In genomic region chr12:24852420-24852819, GRCh38 we compare ENCODE assay signal across 10 cellular contexts.
A peak's percentile ranks its signal among the peaks of the same experiment; 100 is the strongest.
DNase-seq lines count a peak whose midpoint lies in the region; ATAC-seq and TF ChIP-seq lines count a peak whose summit lies in the region.
"Had no signal": no experiment of that assay in that cellular context is flagged by ENCODE, and none has a peak within 500 bp of the region (broad histone marks: within the 10 kb centered on the region; RNA-seq: fewer than 3 reads in every experiment).

No MANE protein-coding gene starts in this region.

- H3K9me3 Mint-ChIP-seq in naive thymus-derived CD8-positive, alpha-beta T cell = no peaks in the 10 kb centered on the region
- H3K9me3 Mint-ChIP-seq: central memory CD8-positive, alpha-beta T cell had no signal

- peak; percentile 69 for TF ChIP-seq CTCF in C4-2B (conservative IDR thresholded peaks at IDR 0.05)
- peak in 5 of 6 experiments; percentile 6 to 48 (median 24) for TF ChIP-seq CTCF in adrenal gland (IDR thresholded peaks at IDR 0.05)
- TF ChIP-seq CTCF in lower lobe of right lung (IDR thresholded peaks at IDR 0.05) = peak; percentile 35

- no peak overlapping the region for H3K27ac ChIP-seq in C4-2B
- H3K27ac ChIP-seq in GM23248 = no peak overlapping the region
- H3K27ac ChIP-seq in adrenal gland = no peak overlapping the region
- H3K27ac ChIP-seq in lower lobe of right lung = no peak overlapping the region

- H3K4me2 ChIP-seq in GM23248 (ENCODE audit: unreplicated experiment) = no peak overlapping the region

- no peaks in the 10 kb centered on the region for H3K36me3 Mint-ChIP-seq in naive thymus-derived CD8-positive, alpha-beta T cell

- H3K27me3 ChIP-seq in GM23248 (replicated peaks; ENCODE audit: insufficient read depth) (no peaks in the 10 kb centered on the region), adrenal gland (no peaks in the 10 kb centered on the region), lower lobe of right lung (ENCODE audit: low read depth) (no peaks in the 10 kb centered on the region)

- no peak overlapping the region for H3K27ac Mint-ChIP-seq in naive thymus-derived CD8-positive, alpha-beta T cell

- DNase-seq in GM23248 (peak; percentile 20), adrenal gland (no peak), lower lobe of right lung (no peak), cerebellar cortex (ENCODE audit: low spot score) (no peak), NCI-H226 (no peak)
- DNase-seq in naive thymus-derived CD8-positive, alpha-beta T cell = no peak
- DNase-seq: NCI-H1105 treated with DMSO at 0.1 percent for 48 hours had no signal

- H3K9me3 ChIP-seq in GM23248 (ENCODE audit: low read depth) (no peaks in the 10 kb centered on the region), adrenal gland (replicated peaks in 1 of 3) (no peaks in the 10 kb centered on the region), lower lobe of right lung (no peaks in the 10 kb centered on the region)

- no peaks in the 10 kb centered on the region for H3K9me2 ChIP-seq in GM23248 (ENCODE audit: insufficient read depth)

- intact Hi-C loops in adrenal gland (cut with DNase I) (no loop called here), lower lobe of right lung (cut with DNase I) (no loop called here)

- H3F3A ChIP-seq in GM23248 (ENCODE audit: insufficient read depth) = peaks cover 18% of the 10 kb centered on the region

- H3K27me3 Mint-ChIP-seq in naive thymus-derived CD8-positive, alpha-beta T cell = peaks cover 0 to 2% (median 0%) of the 10 kb centered on the region in 5 donors

- H3K4me3 Mint-ChIP-seq in naive thymus-derived CD8-positive, alpha-beta T cell = no peak overlapping the region
- H3K4me3 Mint-ChIP-seq: central memory CD8-positive, alpha-beta T cell had no signal

- 81 to 87% methylated on average over 1 of the region's 1 CpG for WGBS in GM23248 (ENCODE audit: low coverage in 1 of 2, low lambda C conversion rate in 2 of 2, missing lambda C conversion rate in 2 of 2), 2 experiments
- WGBS in adrenal gland, 4 donors = 30 to 40% (median 35%) methylated on average over 1 of the region's 1 CpG

- H3K79me2 ChIP-seq in GM23248 (ENCODE audit: insufficient read depth) = peaks cover 18% of the 10 kb centered on the region

- H2AFZ ChIP-seq in GM23248 = no peak overlapping the region

- ATAC-seq in lower lobe of right lung (no peak), GM18868 (IDR thresholded peaks at IDR 0.05; ENCODE audit: unreplicated experiment) (no peak)
- ATAC-seq in naive thymus-derived CD8-positive, alpha-beta T cell = no peak

- H3K4me1 Mint-ChIP-seq in naive thymus-derived CD8-positive, alpha-beta T cell = peaks cover 0 to 2% (median 0%) of the 10 kb centered on the region in 4 donors
- H3K4me1 Mint-ChIP-seq: central memory CD8-positive, alpha-beta T cell had no signal

- TF ChIP-seq POLR2A in adrenal gland (IDR thresholded peaks at IDR 0.05) = no peak

- H3K36me3 ChIP-seq in GM23248 (ENCODE audit: low read depth) = no peaks in the 10 kb centered on the region
- H3K36me3 ChIP-seq in adrenal gland (replicated peaks in 1 of 2) = no peaks in the 10 kb centered on the region
- H3K36me3 ChIP-seq in lower lobe of right lung = peaks cover 5% of the 10 kb centered on the region

- no peaks in the 10 kb centered on the region for H4K20me1 ChIP-seq in GM23248 (ENCODE audit: insufficient read depth)

- no peak overlapping the region for H3K9ac ChIP-seq in GM23248

- in situ Hi-C loops in GM23248 (cut with MboI) = no loop called here

- no peak overlapping the region for H3K4me3 ChIP-seq in GM23248
- no peak overlapping the region for H3K4me3 ChIP-seq in adrenal gland
- H3K4me3 ChIP-seq in lower lobe of right lung = no peak overlapping the region

- H3K4me1 ChIP-seq in GM23248 (ENCODE audit: insufficient read depth) (peaks cover 24% of the 10 kb centered on the region), adrenal gland (replicated peaks in 1 of 2) (no peaks in the 10 kb centered on the region), lower lobe of right lung (no peaks in the 10 kb centered on the region)

- POLR2A ChIA-PET in naive thymus-derived CD8-positive, alpha-beta T cell (lab: Charles Lee) = no interaction called here
